Comparison of ENCODE assay signal across 1 cellular context in genomic region chr17:61477204-61477834, GRCh38.
TF ChIP-seq lines count a peak whose summit lies in the region.

No MANE protein-coding gene starts in this region.

TF ChIP-seq in GM12878, 131 proteins besides CTCF, POLR2A, EP300 and RAD21:
- TF ChIP-seq EGR1 (IDR thresholded peaks at IDR 0.05; ENCODE audit: borderline replicate concordance in 1 of 2, low read depth in 2 of 2, low read length in 2 of 2) (no peak), SIN3A (IDR thresholded peaks at IDR 0.05; ENCODE audit: low read depth, low read length) (no peak), NFXL1 (IDR thresholded peaks at IDR 0.05; ENCODE audit: borderline replicate concordance) (peak; percentile 48; the same call in 1 of the 2 replicates), ZNF24 (IDR thresholded peaks at IDR 0.05) (no peak), IRF4 (IDR thresholded peaks at IDR 0.05; ENCODE audit: low read depth, low read length) (no peak)
